In genomic region chr1:41582851-41583657, GRCh38 we compare ENCODE assay signal across 20 cellular contexts.
"Had no signal": no experiment of that assay in that cellular context is flagged by ENCODE, and none has a peak within 500 bp of the region (broad histone marks: within the 10 kb centered on the region; RNA-seq: fewer than 3 reads in every experiment).

No MANE protein-coding gene starts in this region.

- H3K9me3 Mint-ChIP-seq: activated B cell treated with CpG ODN at 0.5 μM for 24 hours; activated CD8-positive, alpha-beta T cell treated with anti-CD3 and anti-CD28 coated beads for 36 hours; activated T-cell treated with anti-CD3 and anti-CD28 coated beads, Interleukin-2, amount 50 U/mL, for 4 hours; naive thymus-derived CD4-positive, alpha-beta T cell; neural progenitor cell; T-helper 1 cell treated with Interleukin-12 subunit alpha and Interleukin-12 subunit beta and Interleukin-4 antibody, amounts not matched to agents 30 μg/mL and 1 μg/mL, for 36 hours had no signal

- H3K4me1 ChIP-seq: body of pancreas, foreskin keratinocyte, neural progenitor cell, prostate gland, transverse colon, uterus had no signal

- H3K9ac ChIP-seq: neural progenitor cell had no signal

- H3K36me3 Mint-ChIP-seq: neural progenitor cell had no signal

- FAIRE-seq: kidney had no signal

- H3K4me3 Mint-ChIP-seq: activated B cell treated with CpG ODN at 0.5 μM for 24 hours; activated CD4-positive, alpha-beta T cell treated with anti-CD3 and anti-CD28 coated beads for 36 hours; activated CD8-positive, alpha-beta T cell treated with anti-CD3 and anti-CD28 coated beads for 36 hours; activated T-cell treated with anti-CD3 and anti-CD28 coated beads, Interleukin-2, amount 50 U/mL, for 4 hours; naive thymus-derived CD4-positive, alpha-beta T cell; neural progenitor cell; T-helper 1 cell treated with Interleukin-12 subunit alpha and Interleukin-12 subunit beta and Interleukin-4 antibody, amounts not matched to agents 30 μg/mL and 1 μg/mL, for 36 hours had no signal

- H3K27me3 ChIP-seq: body of pancreas, cardiac muscle cell, foreskin keratinocyte, neural progenitor cell, spleen, transverse colon, uterus had no signal

- H3K36me3 ChIP-seq: cardiac muscle cell, neural progenitor cell, prostate gland, transverse colon, uterus had no signal

- H3K9me3 ChIP-seq: body of pancreas, prostate gland, spleen, transverse colon, uterus had no signal

- H3K27ac Mint-ChIP-seq: activated B cell treated with CpG ODN at 0.5 μM for 24 hours; activated CD4-positive, alpha-beta T cell treated with anti-CD3 and anti-CD28 coated beads for 36 hours; activated CD8-positive, alpha-beta T cell treated with anti-CD3 and anti-CD28 coated beads for 36 hours; naive thymus-derived CD4-positive, alpha-beta T cell; neural progenitor cell; T-helper 1 cell treated with Interleukin-12 subunit alpha and Interleukin-12 subunit beta and Interleukin-4 antibody, amounts not matched to agents 30 μg/mL and 1 μg/mL, for 36 hours had no signal

- H3K4me3 ChIP-seq: body of pancreas, cardiac muscle cell, neural progenitor cell, prostate gland, spleen, transverse colon, uterus had no signal

- H3K27me3 Mint-ChIP-seq: activated B cell treated with CpG ODN at 0.5 μM for 24 hours; activated CD4-positive, alpha-beta T cell treated with anti-CD3 and anti-CD28 coated beads for 36 hours; activated CD8-positive, alpha-beta T cell treated with anti-CD3 and anti-CD28 coated beads for 36 hours; naive thymus-derived CD4-positive, alpha-beta T cell had no signal

- H3K4me2 ChIP-seq: neural progenitor cell had no signal

- H2AFZ ChIP-seq: neural progenitor cell had no signal

- H3K4me1 Mint-ChIP-seq: neural progenitor cell had no signal

- DNase-seq: activated B cell treated with CpG ODN at 0.5 μM for 24 hours; activated CD4-positive, alpha-beta T cell treated with anti-CD3 and anti-CD28 coated beads for 36 hours; activated CD8-positive, alpha-beta T cell treated with anti-CD3 and anti-CD28 coated beads for 36 hours; activated naive CD4-positive, alpha-beta T cell treated with Interleukin-2 at 50 U/mL for 16 hours; activated T-cell treated with anti-CD3 and anti-CD28 coated beads, Interleukin-2, amount 50 U/mL, for 4 hours; anterior cingulate cortex; body of pancreas; foreskin keratinocyte; kidney; spleen; stimulated activated CD4-positive, alpha-beta T cell treated with anti-CD3 and anti-CD28 coated beads, Interleukin-4, amount 100 ng/mL, for 1 hour; T1000; transverse colon; uterus had no signal

- ATAC-seq: activated CD4-positive, alpha-beta T cell treated with anti-CD3 and anti-CD28 coated beads for 36 hours; activated CD8-positive, alpha-beta T cell treated with anti-CD3 and anti-CD28 coated beads for 36 hours; activated T-cell treated with anti-CD3 and anti-CD28 coated beads, Interleukin-2, amount 50 U/mL, for 4 hours; body of pancreas; foreskin keratinocyte; left lobe of liver; naive thymus-derived CD4-positive, alpha-beta T cell had no signal

- H3K27ac ChIP-seq: body of pancreas, cardiac muscle cell, foreskin keratinocyte, neural progenitor cell, prostate gland, spleen, transverse colon, uterus had no signal
